ENCODE assay signal across 7 cellular contexts in genomic region chr2:171416009-171416926, GRCh38. TPM values are rescaled to one million over a fixed set of nuclear protein-coding genes. Genes with fewer than 3 reads are reported as not detected.
DNase-seq lines count a peak whose midpoint lies in the region; ATAC-seq, FAIRE-seq and TF ChIP-seq lines count a peak whose summit lies in the region.

No MANE protein-coding gene starts in this region.

- FAIRE-seq in GM18507 (lab: Jason Lieb, UNC) = peak; percentile 98

- H3K4me1 Mint-ChIP-seq in T-helper 17 cell = peaks cover 21% of the 10 kb centered on the region

- H3K9me3 ChIP-seq in T-helper 17 cell (ENCODE audit: control insufficient read depth, low read length, poor library complexity, severe bottlenecking) (no peaks in the 10 kb centered on the region), right atrium auricular region (no peaks in the 10 kb centered on the region)

- no peaks in the 10 kb centered on the region for H3K36me3 Mint-ChIP-seq in T-helper 17 cell (ENCODE audit: low read depth)

- H3K27ac Mint-ChIP-seq in T-helper 17 cell = peak overlapping the region; percentile 66

- H3K27me3 ChIP-seq in right atrium auricular region = no peaks in the 10 kb centered on the region

- H3K27ac ChIP-seq in right atrium auricular region = peak overlapping the region in 1 of 2 donors; percentile 25

- H3K4me1 ChIP-seq in right atrium auricular region = no peaks in the 10 kb centered on the region

- H3K36me3 ChIP-seq in right atrium auricular region = no peaks in the 10 kb centered on the region

- peak; percentile 83 for ATAC-seq in HG02884 (IDR thresholded peaks at IDR 0.05; ENCODE audit: unreplicated experiment)
- ATAC-seq in T-helper 17 cell = peak; percentile 99

- TF ChIP-seq CTCF in right atrium auricular region (IDR thresholded peaks at IDR 0.05) (peak; percentile 72 to 87), retinal pigment epithelial cell (conservative IDR thresholded peaks at IDR 0.05; ENCODE audit: low read depth, low read length) (peak; percentile 97)

- peak overlapping the region; percentile 15 for H3K4me3 Mint-ChIP-seq in T-helper 17 cell

- H3K4me3 ChIP-seq in right atrium auricular region (no peak overlapping the region), retinal pigment epithelial cell (ENCODE audit: low read length) (no peak overlapping the region)

- no peaks in the 10 kb centered on the region for H3K27me3 Mint-ChIP-seq in T-helper 17 cell

- peak; percentile 53 for DNase-seq in GM18507 (ENCODE audit: extremely low spot score, insufficient read length, low read depth)
- DNase-seq in NCI-H1694 (lab: John Stamatoyannopoulos, UW) = peak; percentile 99
- DNase-seq in T-helper 17 cell = peak; percentile 44 to 64 (median 53)
- DNase-seq in amygdala (lab: John Stamatoyannopoulos, UW) = peak in 54 of 56 donors; percentile 6 to 89 (median 62)
- peak; percentile 89 for DNase-seq in right atrium auricular region (ENCODE audit: low spot score)
- DNase-seq in retinal pigment epithelial cell (ENCODE audit: low read depth) = peak; percentile 81

RNA-seq across cellular contexts. Expression of gene METTL8, which starts 17.5 kb away (rescaled TPM):
- total RNA-seq in T-helper 17 cell (10 to 100 TPM; 18.5 to 23.3 TPM), right atrium auricular region (10 to 100 TPM in 1 of 2 donors, 1 to 10 TPM in 1; 7.6 to 16.3 TPM)

RNA-seq across cellular contexts. Expression of gene DCAF17, which starts 17.8 kb away (rescaled TPM):
- total RNA-seq in T-helper 17 cell = 10 to 100 TPM; 17.3 to 17.5 TPM
- 1 to 10 TPM; 5.8 to 7.3 TPM for total RNA-seq in right atrium auricular region
